In the genomic region with DNA sequence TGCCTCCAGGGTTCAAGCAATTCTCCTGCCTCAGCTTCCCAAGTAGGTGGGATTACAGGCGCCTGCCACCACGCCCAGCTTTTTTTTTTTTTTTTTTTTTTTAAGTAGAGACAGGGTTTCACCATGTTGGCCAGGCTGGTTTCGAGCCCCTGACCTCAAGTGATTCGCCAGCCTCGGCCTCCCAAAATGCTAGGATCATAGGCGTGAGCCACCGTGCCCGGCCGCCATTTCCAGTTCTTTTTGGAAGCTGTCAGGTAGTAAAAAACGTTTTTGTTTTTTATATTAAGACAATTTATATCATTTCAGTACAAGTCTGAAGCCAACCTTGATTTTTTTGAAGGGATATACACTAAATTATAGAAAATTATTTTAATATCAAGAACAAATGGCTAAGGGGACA, we compare ENCODE assay signal across 2 cellular contexts.
DNase-seq lines count a peak whose midpoint lies in the region; TF ChIP-seq lines count a peak whose summit lies in the region.
"Not testable (repeated sequence)": the region's sequence is repeated elsewhere in the genome, so short reads cannot be mapped to it uniquely, and the experiment has no call there.

No MANE protein-coding gene starts in this region.

- not testable (repeated sequence) for TF ChIP-seq CTCF in osteoblast (IDR thresholded peaks at IDR 0.05; ENCODE audit: extremely low read depth, low read depth, low read length)

- not testable (repeated sequence) for H3K9me3 Mint-ChIP-seq in activated CD4-positive, alpha-beta T cell treated with anti-CD3 and anti-CD28 coated beads, Interleukin-2, amount 10 ng/mL, durations not matched to agents 24 days and 14 days

- H4K20me1 ChIP-seq in osteoblast (ENCODE audit: insufficient read depth, low read length): not testable (repeated sequence)

- H3K9me3 ChIP-seq in osteoblast (ENCODE audit: low read depth, low read length): not testable (repeated sequence)

- H2AFZ ChIP-seq in osteoblast (ENCODE audit: low read length): not testable (repeated sequence)

- intact Hi-C loops in activated CD4-positive, alpha-beta T cell treated with anti-CD3 and anti-CD28 coated beads, Interleukin-2, amount 10 ng/mL, durations not matched to agents 24 days and 14 days (cut with micrococcal nuclease): not testable (repeated sequence)

- H3K79me2 ChIP-seq in osteoblast (ENCODE audit: insufficient read depth, low read length): not testable (repeated sequence)

- H3K27me3 Mint-ChIP-seq in activated CD4-positive, alpha-beta T cell treated with anti-CD3 and anti-CD28 coated beads, Interleukin-2, amount 10 ng/mL, durations not matched to agents 24 days and 14 days: not testable (repeated sequence)

- H3K36me3 ChIP-seq in osteoblast (ENCODE audit: insufficient read depth, low read length): peaks cover 24% of the 10 kb centered on the region

- H3K27me3 ChIP-seq in osteoblast (ENCODE audit: insufficient read depth, low read length): not testable (repeated sequence)

- not testable (repeated sequence) for H3K4me1 ChIP-seq in osteoblast (ENCODE audit: insufficient read depth, low read length)

- not testable (repeated sequence) for H3K4me2 ChIP-seq in osteoblast (ENCODE audit: insufficient read depth, low read length)

- H3K4me3 Mint-ChIP-seq in activated CD4-positive, alpha-beta T cell treated with anti-CD3 and anti-CD28 coated beads, Interleukin-2, amount 10 ng/mL, durations not matched to agents 24 days and 14 days: not testable (repeated sequence)

- not testable (repeated sequence) for H3K36me3 Mint-ChIP-seq in activated CD4-positive, alpha-beta T cell treated with anti-CD3 and anti-CD28 coated beads, Interleukin-2, amount 10 ng/mL, durations not matched to agents 24 days and 14 days (ENCODE audit: low read depth)

- H3K27ac ChIP-seq in osteoblast (ENCODE audit: low read depth, low read length): not testable (repeated sequence)

- DNase-seq in activated CD4-positive, alpha-beta T cell treated with anti-CD3 and anti-CD28 coated beads, Interleukin-2, amount 10 ng/mL, durations not matched to agents 24 days and 14 days: peak; percentile 9
- DNase-seq in osteoblast (ENCODE audit: insufficient read length, low spot score, missing footprints): peak; percentile 49

- H3K4me3 ChIP-seq in osteoblast (ENCODE audit: insufficient read depth, low read length): not testable (repeated sequence)

- not testable (repeated sequence) for H3K27ac Mint-ChIP-seq in activated CD4-positive, alpha-beta T cell treated with anti-CD3 and anti-CD28 coated beads, Interleukin-2, amount 10 ng/mL, durations not matched to agents 24 days and 14 days

- not testable (repeated sequence) for H3K4me1 Mint-ChIP-seq in activated CD4-positive, alpha-beta T cell treated with anti-CD3 and anti-CD28 coated beads, Interleukin-2, amount 10 ng/mL, durations not matched to agents 24 days and 14 days
